Comparison of ENCODE assay signal across 23 cellular contexts in the genomic region with DNA sequence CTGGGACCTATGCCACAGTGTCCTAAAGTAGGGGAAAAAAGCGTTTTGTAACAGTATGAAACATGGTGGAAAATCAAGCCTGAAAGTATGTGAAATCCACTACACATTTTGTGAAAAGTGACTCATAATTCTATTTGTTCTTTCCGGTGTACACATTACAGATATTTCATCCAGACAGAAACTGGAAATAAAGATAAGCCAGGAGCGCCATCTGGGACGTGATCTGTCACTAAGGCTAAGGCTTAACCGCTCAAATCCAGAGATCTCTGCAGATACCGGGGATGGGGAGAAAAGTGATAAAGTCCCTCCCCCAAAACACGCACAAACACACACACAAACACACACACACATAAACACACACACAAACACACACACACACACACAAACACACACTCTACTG.
"Had no signal": no experiment of that assay in that cellular context is flagged by ENCODE, and none has a peak within 500 bp of the region (broad histone marks: within the 10 kb centered on the region; RNA-seq: fewer than 3 reads in every experiment).

No MANE protein-coding gene starts in this region.

- H3K4me3 Mint-ChIP-seq: activated CD4-positive, alpha-beta T cell treated with anti-CD3 and anti-CD28 coated beads for 36 hours; brain; memory B cell; naive thymus-derived CD4-positive, alpha-beta T cell; neural progenitor cell; T-helper 1 cell treated with Interleukin-12 subunit alpha and Interleukin-12 subunit beta and Interleukin-4 antibody, amounts not matched to agents 30 μg/mL and 1 μg/mL, for 36 hours; type B pancreatic cell had no signal

- H3K36me3 ChIP-seq: gastroesophageal sphincter, heart right ventricle, neural progenitor cell, stomach had no signal

- H3K9me3 Mint-ChIP-seq: activated T-helper 2 cell treated with anti-CD3 and anti-CD28 coated beads, Interferon-gamma antibody, Interleukin-2, Interleukin-4, amounts not matched to agents 10 μg/mL and 5 μg/mL and 100 μg/mL, durations not matched to agents 14 hours and 24 hours and 36 hours; brain; neural progenitor cell; T-helper 1 cell treated with Interleukin-12 subunit alpha and Interleukin-12 subunit beta and Interleukin-4 antibody, amounts not matched to agents 30 μg/mL and 1 μg/mL, for 36 hours; type B pancreatic cell had no signal

- DNase-seq: activated CD4-positive, alpha-beta T cell treated with anti-CD3 and anti-CD28 coated beads for 36 hours; activated CD4-positive, alpha-beta T cell treated with anti-CD3 and anti-CD28 coated beads, Interleukin-2, amount 50 U/mL, for 48 hours; activated naive CD4-positive, alpha-beta T cell treated with Interleukin-2 at 50 U/mL for 16 hours; activated T-cell treated with anti-CD3 and anti-CD28 coated beads, Interleukin-2, amount 50 U/mL, for 1 hour; heart right ventricle; mucosa of descending colon; naive thymus-derived CD4-positive, alpha-beta T cell; small intestine; stimulated activated CD4-positive, alpha-beta T cell treated with anti-CD3 and anti-CD28 coated beads, Interleukin-15, amount 100 ng/mL, for 24 hours; stimulated activated CD4-positive, alpha-beta T cell treated with anti-CD3 and anti-CD28 coated beads, Interleukin-2, amount 100 ng/mL, for 48 hours; stomach; testis had no signal

- H3K4me1 ChIP-seq: gastroesophageal sphincter, heart right ventricle, neural progenitor cell, stomach, testis had no signal

- ATAC-seq: activated CD4-positive, alpha-beta T cell treated with anti-CD3 and anti-CD28 coated beads for 36 hours; gastroesophageal sphincter; heart right ventricle; mucosa of descending colon; naive thymus-derived CD4-positive, alpha-beta T cell had no signal

- H3K9me3 ChIP-seq: mucosa of descending colon, testis had no signal

- H3K36me3 Mint-ChIP-seq: brain; memory B cell; naive thymus-derived CD4-positive, alpha-beta T cell; neural progenitor cell; type B pancreatic cell had no signal

- H3K4me3 ChIP-seq: coronary artery, gastroesophageal sphincter, heart right ventricle, mucosa of descending colon, neural progenitor cell, stomach, testis had no signal

- H3K27ac ChIP-seq: coronary artery, gastroesophageal sphincter, heart right ventricle, neural progenitor cell, stomach, testis, VCaP had no signal

- H3K4me1 Mint-ChIP-seq: activated CD4-positive, alpha-beta T cell treated with anti-CD3 and anti-CD28 coated beads for 36 hours; naive thymus-derived CD4-positive, alpha-beta T cell had no signal

- H2AFZ ChIP-seq: neural progenitor cell had no signal

- FAIRE-seq: endometrium, small intestine had no signal

- H3K4me2 ChIP-seq: neural progenitor cell had no signal

- H3K27ac Mint-ChIP-seq: activated CD4-positive, alpha-beta T cell treated with anti-CD3 and anti-CD28 coated beads for 36 hours; activated T-helper 2 cell treated with anti-CD3 and anti-CD28 coated beads, Interferon-gamma antibody, Interleukin-2, Interleukin-4, amounts not matched to agents 10 μg/mL and 5 μg/mL and 100 μg/mL, durations not matched to agents 14 hours and 24 hours and 36 hours; brain; memory B cell; naive thymus-derived CD4-positive, alpha-beta T cell; progenitor cell of endocrine pancreas; T-helper 1 cell treated with Interleukin-12 subunit alpha and Interleukin-12 subunit beta and Interleukin-4 antibody, amounts not matched to agents 30 μg/mL and 1 μg/mL, for 36 hours; type B pancreatic cell had no signal

- H3K27me3 ChIP-seq: neural progenitor cell, testis had no signal

- H3K9ac ChIP-seq: neural progenitor cell had no signal
